ENCODE assay signal across 28 cellular contexts in genomic region chr9:1951446-1951845, GRCh38.
"Had no signal": no experiment of that assay in that cellular context is flagged by ENCODE, and none has a peak within 500 bp of the region (broad histone marks: within the 10 kb centered on the region; RNA-seq: fewer than 3 reads in every experiment).

No MANE protein-coding gene starts in this region.

- H3K9me3 ChIP-seq: SJCRH30 had no signal

- H3K4me1 ChIP-seq: SJCRH30 had no signal

- H3K36me3 ChIP-seq: SJCRH30 had no signal

- ATAC-seq: Panc1, Right ventricle myocardium inferior, SK-N-SH treated with all-trans-retinoic acid at 6 μM for 48 hours had no signal

- H3K27ac ChIP-seq: PC-9, RWPE1, SJCRH30, SK-N-MC had no signal

- H3K4me2 ChIP-seq: PC-9 had no signal

- H3K27me3 ChIP-seq: SJCRH30 had no signal

- FAIRE-seq: RCC 7860 had no signal

- DNase-seq: MM.1S, MV-4-11, NCI-H1092, NCI-H1105, NCI-H1417 treated with DMSO at 0.1 percent for 48 hours, NCI-H1436 treated with DMSO at 0.1 percent for 48 hours, NCI-H1694 treated with DMSO at 0.1 percent for 48 hours, NCI-H187 treated with DMSO at 0.1 percent for 48 hours, NCI-H2029, NCI-H2081, NCI-H2171 treated with DMSO at 0.1 percent for 48 hours, NCI-H2227 treated with DMSO at 0.1 percent for 48 hours, NCI-H345, NCI-H446, NCI-H510A treated with DMSO at 0.1 percent for 48 hours, NCI-H524 treated with DMSO at 0.1 percent for 48 hours, NCI-H526 treated with DMSO at 0.1 percent for 48 hours, NCI-H774, PC-9, SHP77, SIG-M5, SJCRH30 had no signal

- H3K4me3 ChIP-seq: PC-9, SJCRH30, SK-N-MC had no signal

- H2AFZ ChIP-seq: PC-9 had no signal
